Comparison of ENCODE assay signal across 7 cellular contexts in genomic region chr21:25999935-26000582, GRCh38.
DNase-seq lines count a peak whose midpoint lies in the region; ATAC-seq and TF ChIP-seq lines count a peak whose summit lies in the region.

No MANE protein-coding gene starts in this region.

- no peaks in the 10 kb centered on the region for H3K9me3 ChIP-seq in tibial artery

- TF ChIP-seq CTCF in WTC11 (IDR thresholded peaks at IDR 0.05) (no peak), tibial artery (IDR thresholded peaks at IDR 0.05) (no peak)

- peaks cover 76% of the 10 kb centered on the region for H3K4me1 Mint-ChIP-seq in WTC11
- peaks cover 6% of the 10 kb centered on the region for H3K4me1 Mint-ChIP-seq in stimulated activated naive CD8-positive, alpha-beta T cell treated with anti-CD3 and anti-CD28 coated beads, Interleukin-15, amount 100 ng/mL, for 72 hours

- ATAC-seq in WTC11 (peak; percentile 10), GM19023 (IDR thresholded peaks at IDR 0.05; ENCODE audit: unreplicated experiment) (no peak), HG03159 (IDR thresholded peaks at IDR 0.05; ENCODE audit: unreplicated experiment) (no peak)
- ATAC-seq in stimulated activated naive CD8-positive, alpha-beta T cell treated with anti-CD3 and anti-CD28 coated beads, Interleukin-15, amount 100 ng/mL, for 72 hours, result peak; percentile 95

- H3K9me3 Mint-ChIP-seq in WTC11, result no peaks in the 10 kb centered on the region
- no peaks in the 10 kb centered on the region for H3K9me3 Mint-ChIP-seq in stimulated activated naive CD8-positive, alpha-beta T cell treated with anti-CD3 and anti-CD28 coated beads, Interleukin-15, amount 100 ng/mL, for 72 hours

- no peaks in the 10 kb centered on the region for H3K27me3 Mint-ChIP-seq in WTC11 (ENCODE audit: low read depth)
- no peaks in the 10 kb centered on the region for H3K27me3 Mint-ChIP-seq in stimulated activated naive CD8-positive, alpha-beta T cell treated with anti-CD3 and anti-CD28 coated beads, Interleukin-15, amount 100 ng/mL, for 72 hours

- no peaks in the 10 kb centered on the region for H3K27me3 ChIP-seq in tibial artery

- no peak overlapping the region for H3K4me3 Mint-ChIP-seq in WTC11
- H3K4me3 Mint-ChIP-seq in stimulated activated naive CD8-positive, alpha-beta T cell treated with anti-CD3 and anti-CD28 coated beads, Interleukin-15, amount 100 ng/mL, for 72 hours, result peak overlapping the region; percentile 31 to 61

- peaks cover 0 to 5% (median 2%) of the 10 kb centered on the region in 4 donors for H3K4me1 ChIP-seq in tibial artery

- H3K36me3 Mint-ChIP-seq in WTC11, result peaks cover 22% of the 10 kb centered on the region

- H3K36me3 ChIP-seq in tibial artery, result peaks cover 0 to 6% (median 5%) of the 10 kb centered on the region in 3 donors

- POLR2A ChIA-PET in WTC11 (lab: Charles Lee), result no interaction called here

- no peak overlapping the region for H3K4me3 ChIP-seq in tibial artery

- CTCF ChIA-PET in WTC11 (lab: Charles Lee), result no interaction called here

- DNase-seq in WTC11 (ENCODE audit: low spot score) (no peak), left kidney (ENCODE audit: low read depth, low spot score) (peak; percentile 62), tibial artery (no peak)
- DNase-seq in activated effector memory CD4-positive, alpha-beta T cell treated with anti-CD3 and anti-CD28 coated beads, Interleukin-2, amount 50 U/mL, for 16 hours, result peak; percentile 73
- peak; percentile 9 to 38 for DNase-seq in stimulated activated naive CD8-positive, alpha-beta T cell treated with anti-CD3 and anti-CD28 coated beads, Interleukin-15, amount 100 ng/mL, for 72 hours

- peak overlapping the region; percentile 98 for H3K27ac Mint-ChIP-seq in WTC11
- peak overlapping the region in 1 of 2 donors; percentile 58 for H3K27ac Mint-ChIP-seq in stimulated activated naive CD8-positive, alpha-beta T cell treated with anti-CD3 and anti-CD28 coated beads, Interleukin-15, amount 100 ng/mL, for 72 hours

- H3K27ac ChIP-seq in tibial artery, result no peak overlapping the region

- intact Hi-C loops in tibial artery (cut with DNase I; ENCODE audit: low total_unique reads), result no loop called here

TF ChIP-seq in WTC11, 78 proteins besides CTCF, POLR2A, EP300 and RAD21:
- no peak for TF ChIP-seq CBFB (CRISPR knock-in tag; IDR thresholded peaks at IDR 0.05; ENCODE audit: low read depth)
- TF ChIP-seq FOXP1 (CRISPR knock-in tag; IDR thresholded peaks at IDR 0.05; ENCODE audit: borderline replicate concordance), result no peak
- TF ChIP-seq ZNF425 (CRISPR knock-in tag; conservative IDR thresholded peaks at IDR 0.05), result no peak
- TF ChIP-seq ZNF416 (CRISPR knock-in tag; IDR thresholded peaks at IDR 0.05), result no peak
- no peak for TF ChIP-seq ELF4 (CRISPR knock-in tag; IDR thresholded peaks at IDR 0.05; ENCODE audit: low read depth)
- TF ChIP-seq E2F4 (CRISPR knock-in tag; IDR thresholded peaks at IDR 0.05; ENCODE audit: borderline replicate concordance, low read depth), result no peak
TF ChIP-seq in WTC11: peak in this region for 0.

Comparison
In these comparisons a context has a peak if more than half of its experiments do, and no peak if none do; other contexts are left out.
1. ATAC-seq: peak in WTC11 (single experiment) and stimulated activated naive CD8-positive, alpha-beta T cell treated with anti-CD3 and anti-CD28 coated beads, Interleukin-15, amount 100 ng/mL, for 72 hours (single experiment); none in GM19023 (single experiment) and HG03159 (single experiment).
2. DNase-seq: peak in activated effector memory CD4-positive, alpha-beta T cell treated with anti-CD3 and anti-CD28 coated beads, Interleukin-2, amount 50 U/mL, for 16 hours (single experiment), left kidney (single experiment) and stimulated activated naive CD8-positive, alpha-beta T cell treated with anti-CD3 and anti-CD28 coated beads, Interleukin-15, amount 100 ng/mL, for 72 hours (2 of 2); none in WTC11 (single experiment) and tibial artery (0 of 2).